21 cellular contexts compared by ENCODE assay signal in genomic region chr9:69861011-69861410, GRCh38. TPM values are rescaled to one million over a fixed set of nuclear protein-coding genes. Genes with fewer than 3 reads are reported as not detected.
DNase-seq lines count a peak whose midpoint lies in the region; ATAC-seq, FAIRE-seq and TF ChIP-seq lines count a peak whose summit lies in the region.
"Had no signal": no experiment of that assay in that cellular context is flagged by ENCODE, and none has a peak within 500 bp of the region (broad histone marks: within the 10 kb centered on the region; RNA-seq: fewer than 3 reads in every experiment).

No MANE protein-coding gene starts in this region.

- H3K79me2 ChIP-seq in PC-3 (ENCODE audit: low read length): no peaks in the 10 kb centered on the region
- H3K79me2 ChIP-seq in keratinocyte (ENCODE audit: control insufficient read depth, insufficient read depth, low read length): no peaks in the 10 kb centered on the region

- no peaks in the 10 kb centered on the region for H3K9me1 ChIP-seq in keratinocyte (ENCODE audit: control insufficient read depth, extremely low read depth, insufficient read depth, low read length)

- TF ChIP-seq CTCF in PC-3 (conservative IDR thresholded peaks at IDR 0.05; ENCODE audit: low read depth, low read length): no peak
- TF ChIP-seq CTCF in bronchial epithelial cell (IDR thresholded peaks at IDR 0.05; ENCODE audit: insufficient read depth, low read length, severe bottlenecking): no peak
- no peak for TF ChIP-seq CTCF in keratinocyte (optimal IDR thresholded peaks at IDR 0.05 in 1 of 3, IDR thresholded peaks at IDR 0.05 in 1 of 3, conservative IDR thresholded peaks at IDR 0.05 in 1 of 3; ENCODE audit: extremely low read depth in 1 of 3, insufficient read depth in 2 of 3, low read length in 3 of 3)
- TF ChIP-seq CTCF in gastrocnemius medialis (IDR thresholded peaks at IDR 0.05 in 4 of 5, conservative IDR thresholded peaks at IDR 0.05 in 1 of 5): no peak

- no peaks in the 10 kb centered on the region for H3K9me2 ChIP-seq in PC-3 (replicated peaks; ENCODE audit: low read length)

- FAIRE-seq in bronchial epithelial cell (lab: Jason Lieb, UNC) (no peak), keratinocyte (lab: Jason Lieb, UNC) (peak; percentile 44)

- dilution Hi-C loops in keratinocyte (cut with MboI; ENCODE audit: extremely low pct_ligation_motif_present, low sequenced_read_pairs): no loop called here

- H2AFZ ChIP-seq in PC-3 (ENCODE audit: low read length): no peak overlapping the region
- H2AFZ ChIP-seq in keratinocyte (ENCODE audit: control insufficient read depth, low read length): no peak overlapping the region

- H3K27ac ChIP-seq in PC-3 (ENCODE audit: low read length): no peak overlapping the region
- no peak overlapping the region for H3K27ac ChIP-seq in keratinocyte (ENCODE audit: control insufficient read depth, insufficient read depth, low read length)
- no peak overlapping the region for H3K27ac ChIP-seq in gastrocnemius medialis

- H3K9me3 ChIP-seq in PC-3 (ENCODE audit: low read length) (no peaks in the 10 kb centered on the region), keratinocyte (ENCODE audit: control insufficient read depth, low read depth, low read length) (peaks cover 5% of the 10 kb centered on the region), gastrocnemius medialis (no peaks in the 10 kb centered on the region)
- H3K9me3 ChIP-seq: Caco-2 had no signal

- H3K36me3 ChIP-seq in PC-3 (ENCODE audit: low read depth, low read length) (no peaks in the 10 kb centered on the region), bronchial epithelial cell (ENCODE audit: control insufficient read depth, insufficient read depth, low read length) (no peaks in the 10 kb centered on the region), keratinocyte (ENCODE audit: control insufficient read depth in 2 of 2, extremely low read depth in 1 of 2, insufficient read depth in 2 of 2, low read length in 2 of 2) (no peaks in the 10 kb centered on the region), gastrocnemius medialis (no peaks in the 10 kb centered on the region)

- intact Hi-C loops in PC-3 (cut with micrococcal nuclease) (no loop called here), gastrocnemius medialis (cut with DNase I; ENCODE audit: low total_unique reads) (no loop called here)

- no peaks in the 10 kb centered on the region for H3F3A ChIP-seq in PC-3 (ENCODE audit: low read length, unreplicated experiment)

- CTCF ChIA-PET in PC-3 (lab: Charles Lee): no interaction called here

- POLR2A ChIA-PET in PC-3 (lab: Charles Lee; ENCODE audit: unreplicated experiment): no interaction called here

- BruUV-seq in PC-3 (replicated peaks; lab: Mats Ljungman, UMichigan): no TSS peak

- ATAC-seq in PC-3: peak; percentile 48
- ATAC-seq in gastrocnemius medialis: no peak

- H3K9ac ChIP-seq in PC-3 (ENCODE audit: low read length): no peak overlapping the region
- no peak overlapping the region for H3K9ac ChIP-seq in keratinocyte (ENCODE audit: control insufficient read depth, extremely low read depth, insufficient read depth, low read length)

- in situ Hi-C loops in gastrocnemius medialis (cut with MboI; ENCODE audit: low sequenced_read_pairs in 4 of 4): no loop called here

- H3K27me3 ChIP-seq in PC-3 (ENCODE audit: low read length) (no peaks in the 10 kb centered on the region), bronchial epithelial cell (ENCODE audit: control insufficient read depth, insufficient read depth, low read length) (no peaks in the 10 kb centered on the region), keratinocyte (ENCODE audit: control insufficient read depth, extremely low read depth, insufficient read depth, low read length) (no peaks in the 10 kb centered on the region), gastrocnemius medialis (no peaks in the 10 kb centered on the region)

- no peaks in the 10 kb centered on the region for H4K20me1 ChIP-seq in PC-3 (ENCODE audit: low read length)
- no peaks in the 10 kb centered on the region for H4K20me1 ChIP-seq in keratinocyte (ENCODE audit: control insufficient read depth, extremely low read depth, insufficient read depth, low read length)

- H3K4me2 ChIP-seq in PC-3 (ENCODE audit: low read length) (no peak overlapping the region), keratinocyte (ENCODE audit: control insufficient read depth, extremely low read depth, insufficient read depth, low read depth, low read length) (no peak overlapping the region)

- H3K4me3 ChIP-seq in PC-3 (ENCODE audit: low read length) (no peak overlapping the region), bronchial epithelial cell (ENCODE audit: low read depth, low read length) (no peak overlapping the region), keratinocyte (ENCODE audit: control insufficient read depth in 2 of 3, extremely low read depth in 1 of 3, insufficient read depth in 2 of 3, low read depth in 1 of 3, low read length in 3 of 3) (no peak overlapping the region), gastrocnemius medialis (no peak overlapping the region)

- TF ChIP-seq POLR2A in gastrocnemius medialis (IDR thresholded peaks at IDR 0.05): no peak

- H3K4me1 ChIP-seq in PC-3 (ENCODE audit: insufficient read depth, low read length) (no peaks in the 10 kb centered on the region), keratinocyte (ENCODE audit: control insufficient read depth, extremely low read depth, insufficient read depth, low read length) (peaks cover 13% of the 10 kb centered on the region), gastrocnemius medialis (no peaks in the 10 kb centered on the region)
- H3K4me1 ChIP-seq: Caco-2 had no signal

- DNase-seq in ELR (ENCODE audit: low read depth): peak; percentile 35
- DNase-seq in PC-3: peak; percentile 47
- DNase-seq in bronchial epithelial cell (ENCODE audit: low read depth): peak; percentile 69
- no peak for DNase-seq in keratinocyte (ENCODE audit: low read depth, low spot score)
- no peak for DNase-seq in NCI-H2171 (lab: John Stamatoyannopoulos, UW)
- DNase-seq in gastrocnemius medialis: no peak
- DNase-seq in Kasumi-1 (lab: John Stamatoyannopoulos, UW): no peak
- DNase-seq: Caco-2; CD4-positive, CD25-positive, alpha-beta regulatory T cell; DMS 273 treated with DMSO at 0.1 percent for 48 hours; GF-D8; H9; HFFc6; NCI-H1694 treated with DMSO at 0.1 percent for 48 hours; NCI-H2107; NCI-H226; NCI-H524; Right ventricle myocardium superior had no signal

RNA-seq across cellular contexts. Expression of gene CFAP95, which starts 40.4 kb away (rescaled TPM):
- total RNA-seq in PC-3 (2014; rRNA removed): not detected in 2 replicates
- total RNA-seq in bronchial epithelial cell: not detected in 2 replicates
- polyA plus RNA-seq in keratinocyte: 0.08 TPM in 1 of 3 replicates, not detected in the others
- polyA plus RNA-seq in keratinocyte (2011; ENCODE audit: low read depth): not detected
- polyA plus RNA-seq in keratinocyte (2011; cell fraction: cytosol; rRNA removed): not detected in 2 replicates
- not detected in 2 replicates for polyA plus RNA-seq in keratinocyte (2011; cell fraction: nucleus; rRNA removed)
- not detected in 2 replicates for polyA plus RNA-seq in keratinocyte (2012; ENCODE audit: low replicate concordance)
- not detected in 3 replicates for polyA minus RNA-seq in keratinocyte
- not detected for polyA minus RNA-seq in keratinocyte (2011; cell fraction: cytosol; rRNA and poly(A)+ RNA removed)
- not detected in 2 replicates for polyA minus RNA-seq in keratinocyte (2011; cell fraction: nucleus; rRNA and poly(A)+ RNA removed)
- not detected for total RNA-seq in gastrocnemius medialis
- total RNA-seq: Caco-2; CD4-positive, CD25-positive, alpha-beta regulatory T cell; MCF 10A; OCI-LY7; Right ventricle myocardium superior had no signal
- polyA plus RNA-seq: IgD-negative memory B cell had no signal

Comparison
In these comparisons a context has a peak if more than half of its experiments do, and no peak if none do; other contexts are left out.
1. DNase-seq: peak in ELR (single experiment), PC-3 (single experiment) and bronchial epithelial cell (single experiment); none in keratinocyte (single experiment), NCI-H2171 (single experiment), gastrocnemius medialis (0 of 2) and Kasumi-1 (0 of 2).